ENCODE assay signal across 23 cellular contexts in the genomic region with DNA sequence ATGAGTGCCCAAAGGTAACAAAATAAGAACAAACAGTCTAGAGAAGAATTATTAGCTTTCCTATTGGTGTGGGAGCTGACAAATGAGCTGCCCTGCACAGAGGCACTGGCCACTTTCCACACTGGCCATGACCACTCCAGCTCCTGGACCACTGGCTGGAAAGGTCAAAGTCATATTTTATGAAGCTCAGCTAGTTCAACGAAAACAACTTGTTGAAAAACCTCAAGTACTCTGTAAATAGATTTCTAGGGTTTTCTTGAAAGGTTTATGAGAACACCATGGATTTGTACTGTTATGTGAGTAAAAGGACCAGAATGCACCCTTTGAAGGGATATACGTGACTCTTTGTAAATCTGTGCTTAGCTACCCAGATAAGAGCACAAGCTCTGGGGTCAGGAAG. TPM values are rescaled to one million over a fixed set of nuclear protein-coding genes. Genes with fewer than 3 reads are reported as not detected.
A peak's percentile ranks its signal among the peaks of the same experiment; 100 is the strongest.
DNase-seq lines count a peak whose midpoint lies in the region; ATAC-seq and TF ChIP-seq lines count a peak whose summit lies in the region.
"Had no signal": no experiment of that assay in that cellular context is flagged by ENCODE, and none has a peak within 500 bp of the region (broad histone marks: within the 10 kb centered on the region; RNA-seq: fewer than 3 reads in every experiment).

No MANE protein-coding gene starts in this region.

- H3K9me3 ChIP-seq in lung (ENCODE audit: control insufficient read depth in 2 of 2, insufficient read depth in 1 of 2, low read length in 1 of 2), result no peaks in the 10 kb centered on the region
- H3K9me3 ChIP-seq in thoracic aorta, result peaks cover 4% of the 10 kb centered on the region
- no peaks in the 10 kb centered on the region for H3K9me3 ChIP-seq in aorta (ENCODE audit: control insufficient read depth, low read length)
- H3K9me3 ChIP-seq in suprapubic skin, result no peaks in the 10 kb centered on the region
- H3K9me3 ChIP-seq: Caco-2 had no signal

- ATAC-seq in lung (ENCODE audit: insufficient read depth, low FRiP score) (peak; percentile 19), thoracic aorta (ENCODE audit: insufficient number of reproducible peaks, low FRiP score, low read depth) (no peak), aorta (ENCODE audit: low FRiP score) (peak; percentile 74), HG03432 (IDR thresholded peaks at IDR 0.05; ENCODE audit: unreplicated experiment) (no peak), HG03135 (IDR thresholded peaks at IDR 0.05; ENCODE audit: unreplicated experiment) (no peak)
- ATAC-seq: CD8-positive, alpha-beta T cell; HCT116; K562; PC-3 had no signal

- no peaks in the 10 kb centered on the region for H3K27me3 ChIP-seq in lung (ENCODE audit: control insufficient read depth, insufficient read depth)
- H3K27me3 ChIP-seq in thoracic aorta (replicated peaks; ENCODE audit: insufficient read depth), result no peaks in the 10 kb centered on the region
- H3K27me3 ChIP-seq in aorta (ENCODE audit: control insufficient read depth in 1 of 2, insufficient read depth in 2 of 2, low read length in 1 of 2), result no peaks in the 10 kb centered on the region
- no peaks in the 10 kb centered on the region for H3K27me3 ChIP-seq in suprapubic skin

- intact Hi-C loops in aorta (cut with DNase I), result no loop called here

- TF ChIP-seq POLR2A in suprapubic skin (IDR thresholded peaks at IDR 0.05), result no peak

- TF ChIP-seq EP300 in suprapubic skin (IDR thresholded peaks at IDR 0.05), result no peak

- WGBS in lung, 2 donors, result 70 to 86% methylated on average over 2 of the region's 2 CpGs
- WGBS in aorta, 2 donors, result 10 to 20% methylated on average over 2 of the region's 2 CpGs
- 86% methylated on average over 2 of the region's 2 CpGs for WGBS in suprapubic skin

- H3K4me3 ChIP-seq in lung (no peak overlapping the region), thoracic aorta (no peak overlapping the region), aorta (ENCODE audit: low read length in 2 of 2) (no peak overlapping the region), suprapubic skin (no peak overlapping the region)
- H3K4me3 ChIP-seq: K562 had no signal

- H3K36me3 ChIP-seq in lung (ENCODE audit: control insufficient read depth in 2 of 2, insufficient read depth in 2 of 2, low read length in 2 of 2) (no peaks in the 10 kb centered on the region), thoracic aorta (no peaks in the 10 kb centered on the region), aorta (ENCODE audit: control insufficient read depth in 1 of 2, insufficient read depth in 2 of 2, low read length in 1 of 2) (no peaks in the 10 kb centered on the region), suprapubic skin (no peaks in the 10 kb centered on the region)

- H3K27ac ChIP-seq in lung (ENCODE audit: low read depth in 1 of 2, low read length in 1 of 2) (no peak overlapping the region), thoracic aorta (peak overlapping the region; percentile 28 to 40), aorta (ENCODE audit: low read depth in 1 of 2, low read length in 2 of 2) (no peak overlapping the region), suprapubic skin (no peak overlapping the region)
- H3K27ac ChIP-seq: 22Rv1, C4-2B had no signal

- H3K4me1 ChIP-seq in lung (ENCODE audit: control insufficient read depth in 2 of 2, insufficient read depth in 2 of 2, low read length in 2 of 2) (no peaks in the 10 kb centered on the region), thoracic aorta (ENCODE audit: control insufficient read depth in 1 of 2, low read depth in 2 of 2) (peaks cover 0 to 29% of the 10 kb centered on the region in 2 donors), aorta (ENCODE audit: control insufficient read depth in 1 of 2, insufficient read depth in 2 of 2, low read length in 2 of 2) (peaks cover 0 to 3% of the 10 kb centered on the region in 2 donors), suprapubic skin (no peaks in the 10 kb centered on the region)
- H3K4me1 ChIP-seq: Caco-2 had no signal

- DNase-seq in DMS53 (lab: John Stamatoyannopoulos, UW) (peak; percentile 50), DMS53 treated with DMSO at 0.1 percent for 48 hours (lab: John Stamatoyannopoulos, UW; ENCODE audit: unreplicated experiment) (no peak), lung (ENCODE audit: low spot score) (no peak), thoracic aorta (ENCODE audit: low spot score) (no peak), aorta (no peak), suprapubic skin (ENCODE audit: low spot score in 2 of 2) (no peak)
- DNase-seq: Caco-2; CD8-positive, alpha-beta T cell; DMS79 treated with DMSO at 0.1 percent for 48 hours; GF-D8; Kasumi-1; NCI-H1105; NCI-H2029; NCI-H446; NCI-H524 treated with DMSO at 0.1 percent for 48 hours; NCI-H774; PC-3 had no signal

- TF ChIP-seq CTCF in lung (IDR thresholded peaks at IDR 0.05; ENCODE audit: control extremely low read depth, extremely low read depth) (no peak), thoracic aorta (IDR thresholded peaks at IDR 0.05) (no peak), suprapubic skin (IDR thresholded peaks at IDR 0.05) (no peak)

RNA-seq across cellular contexts. Expression of gene FGGY, which starts 54.5 kb away (rescaled TPM):
- total RNA-seq in lung (10 to 100 TPM; 19.2 to 42.3 TPM), thoracic aorta (1 to 10 TPM; 6.5 to 9.9 TPM), aorta (10 to 100 TPM; 17.3 to 25.1 TPM), suprapubic skin (10 to 100 TPM; 12.4 to 17.5 (median 16.1) TPM)
- polyA plus RNA-seq in lung (10 to 100 TPM; 16.1 to 17.4 TPM), aorta (1 to 10 TPM; 5.3 to 6.6 TPM)

Comparison
In these comparisons a context has a peak if more than half of its experiments do, and no peak if none do; other contexts are left out.
1. ATAC-seq: peak in lung (single experiment) and aorta (single experiment); none in thoracic aorta (single experiment), HG03432 (single experiment) and HG03135 (single experiment).
2. H3K27ac ChIP-seq: peak in thoracic aorta (2 of 2); none in lung (0 of 2), aorta (0 of 2) and suprapubic skin (single experiment).